Comparison of ENCODE assay signal across 10 cellular contexts in the genomic region with DNA sequence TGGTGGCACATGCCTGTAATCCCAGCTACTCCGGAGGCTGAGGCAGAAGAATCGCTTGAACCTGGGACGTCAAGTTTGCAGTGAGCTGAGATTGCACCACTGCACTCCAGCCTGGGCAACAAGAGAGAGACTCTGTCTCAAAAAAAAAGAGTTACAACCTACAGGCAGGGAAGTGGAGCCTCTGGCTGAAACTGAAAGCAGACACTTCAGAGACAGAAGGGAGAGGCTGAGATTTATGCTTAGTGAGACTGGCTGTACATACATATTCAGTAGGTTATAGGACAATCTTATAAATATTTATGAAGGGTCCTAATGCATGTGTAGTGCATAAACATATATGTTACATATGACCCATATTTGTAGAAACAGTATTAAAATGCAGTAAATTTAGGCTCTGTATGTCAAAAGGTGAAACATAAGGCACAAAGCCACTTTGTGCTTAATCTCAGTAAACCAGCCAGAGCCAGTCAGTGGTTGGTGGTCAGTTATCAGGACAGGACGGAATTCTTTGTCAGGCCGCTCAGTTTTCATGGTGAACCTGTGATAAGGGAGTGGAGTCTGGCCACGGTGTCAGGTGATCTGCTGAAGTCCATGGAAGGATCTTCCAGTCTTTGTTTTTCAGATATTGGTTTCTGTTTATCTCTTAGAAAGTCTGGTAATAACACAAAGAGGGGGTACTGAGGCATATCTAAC. TPM values are rescaled to one million over a fixed set of nuclear protein-coding genes. Genes with fewer than 3 reads are reported as not detected.
DNase-seq lines count a peak whose midpoint lies in the region; ATAC-seq, FAIRE-seq and TF ChIP-seq lines count a peak whose summit lies in the region.
"Had no signal": no experiment of that assay in that cellular context is flagged by ENCODE, and none has a peak within 500 bp of the region (broad histone marks: within the 10 kb centered on the region; RNA-seq: fewer than 3 reads in every experiment).

No MANE protein-coding gene starts in this region.

- no peak overlapping the region for H3K9ac ChIP-seq in astrocyte (ENCODE audit: low read length)

- CTCF ChIA-PET in CD4-positive, alpha-beta T cell (lab: Charles Lee), result no interaction called here

- TF ChIP-seq CTCF in GM13976 (IDR thresholded peaks at IDR 0.05; ENCODE audit: borderline replicate concordance, control extremely low read depth, extremely low read depth, insufficient read depth, missing control alignments) (no peak), astrocyte (IDR thresholded peaks at IDR 0.05; ENCODE audit: insufficient read depth, low read depth, low read length) (no peak)
- no peak for TF ChIP-seq CTCF in CD4-positive, alpha-beta T cell (IDR thresholded peaks at IDR 0.05)

- peaks cover 3% of the 10 kb centered on the region for H3K9me3 ChIP-seq in astrocyte (ENCODE audit: insufficient read depth, low read depth, low read length)
- no peaks in the 10 kb centered on the region for H3K9me3 ChIP-seq in CD4-positive, alpha-beta T cell (ENCODE audit: control insufficient read depth, low read length)

- POLR2A ChIA-PET in CD4-positive, alpha-beta T cell (lab: Charles Lee), result interaction anchor here (1.0 kb wide), 1 partner anchor 317 kb away, joined by 3 read pairs; no protein-coding TSS in a partner anchor

- no peaks in the 10 kb centered on the region for H3K36me3 ChIP-seq in astrocyte (ENCODE audit: insufficient read depth, low read length)

- peaks cover 28% of the 10 kb centered on the region for H3K27me3 Mint-ChIP-seq in astrocyte (ENCODE audit: low read depth, unreplicated experiment)
- no peaks in the 10 kb centered on the region for H3K27me3 Mint-ChIP-seq in CD4-positive, alpha-beta T cell

- intact Hi-C loops in CD4-positive, alpha-beta T cell (cut with DNase I, micrococcal nuclease), result no loop called here

- no peaks in the 10 kb centered on the region for H3K4me1 ChIP-seq in astrocyte (ENCODE audit: insufficient read depth, low read length)

- in situ Hi-C loops in GM13976 (cut with MboI; ENCODE audit: low sequenced_read_pairs, unreplicated experiment), result no loop called here

- no peak overlapping the region for H3K4me3 Mint-ChIP-seq in astrocyte (ENCODE audit: unreplicated experiment)
- no peak overlapping the region for H3K4me3 Mint-ChIP-seq in CD4-positive, alpha-beta T cell

- H3K27me3 ChIP-seq in astrocyte (ENCODE audit: insufficient read depth, low read length), result peaks cover 14% of the 10 kb centered on the region
- no peaks in the 10 kb centered on the region for H3K27me3 ChIP-seq in CD4-positive, alpha-beta T cell (ENCODE audit: control insufficient read depth, insufficient read depth, low read length)

- H3K36me3 Mint-ChIP-seq in astrocyte (ENCODE audit: low read depth, unreplicated experiment), result no peaks in the 10 kb centered on the region
- H3K36me3 Mint-ChIP-seq in CD4-positive, alpha-beta T cell (ENCODE audit: low read depth), result no peaks in the 10 kb centered on the region

- FAIRE-seq in astrocyte (lab: Jason Lieb, UNC), result no peak

- H3K4me3 ChIP-seq in astrocyte (ENCODE audit: insufficient read depth, low read depth, low read length), result no peak overlapping the region

- ATAC-seq in GM19438 (IDR thresholded peaks at IDR 0.05; ENCODE audit: low read depth, unreplicated experiment) (peak; percentile 85), HG03175 (IDR thresholded peaks at IDR 0.05; ENCODE audit: unreplicated experiment) (peak; percentile 79)
- ATAC-seq in CD4-positive, alpha-beta T cell (ENCODE audit: poor library complexity), result no peak

- peak overlapping the region; percentile 12 for H3K27ac Mint-ChIP-seq in astrocyte (ENCODE audit: unreplicated experiment)
- H3K27ac Mint-ChIP-seq in CD4-positive, alpha-beta T cell, result no peak overlapping the region

- H3K9me3 Mint-ChIP-seq in astrocyte (ENCODE audit: unreplicated experiment), result peaks cover 2% of the 10 kb centered on the region
- H3K9me3 Mint-ChIP-seq in CD4-positive, alpha-beta T cell, result no peaks in the 10 kb centered on the region

- no peaks in the 10 kb centered on the region for H3K79me2 ChIP-seq in astrocyte (ENCODE audit: insufficient read depth, low read length)

- no peak overlapping the region for H2AFZ ChIP-seq in astrocyte (ENCODE audit: low read depth, low read length)

- H4K20me1 ChIP-seq in astrocyte (ENCODE audit: insufficient read depth, low read length), result no peaks in the 10 kb centered on the region

- peak; percentile 39 for DNase-seq in GM13976 (ENCODE audit: low spot score)
- DNase-seq in astrocyte (ENCODE audit: low read depth), result no peak
- no peak for DNase-seq in iPS-NIHi11 (ENCODE audit: low spot score)
- DNase-seq in NCI-H82 (lab: John Stamatoyannopoulos, UW), result no peak
- no peak for DNase-seq in CD4-positive, alpha-beta T cell
- DNase-seq in UCSD-AML1 (lab: John Stamatoyannopoulos, UW; ENCODE audit: unreplicated experiment), result no peak

- H3K27ac ChIP-seq in astrocyte (ENCODE audit: low read depth, low read length), result no peak overlapping the region
- H3K27ac ChIP-seq in CD4-positive, alpha-beta T cell (ENCODE audit: low read depth, low read length), result no peak overlapping the region

- H3K4me2 ChIP-seq in astrocyte (ENCODE audit: low read length), result no peak overlapping the region

- H3K4me1 Mint-ChIP-seq in astrocyte (ENCODE audit: low read depth, unreplicated experiment), result peaks cover 8% of the 10 kb centered on the region
- peaks cover 14% of the 10 kb centered on the region for H3K4me1 Mint-ChIP-seq in CD4-positive, alpha-beta T cell (ENCODE audit: low read depth)

RNA-seq across cellular contexts. Expression of gene RHEX, which starts 13.7 kb away (rescaled TPM):
- total RNA-seq in astrocyte, result not detected in 2 replicates
- not detected for total RNA-seq in CD4-positive, alpha-beta T cell
- total RNA-seq: NCI-H460 had no signal

RNA-seq across cellular contexts. Expression of gene CTSE, which starts 42.9 kb away (rescaled TPM):
- not detected in 2 replicates for total RNA-seq in astrocyte
- total RNA-seq in CD4-positive, alpha-beta T cell, result not detected
- total RNA-seq: epithelial cell of proximal tubule, NCI-H460 had no signal

RNA-seq across cellular contexts. Expression of gene AVPR1B, which starts 50.6 kb away (rescaled TPM):
- not detected in 2 replicates for total RNA-seq in astrocyte
- total RNA-seq in CD4-positive, alpha-beta T cell, result not detected
- total RNA-seq: epithelial cell of proximal tubule, NCI-H460 had no signal
